1 cellular context compared by ENCODE assay signal in genomic region chr1:17229379-17229778, GRCh38.
TF ChIP-seq lines count a peak whose summit lies in the region.

No MANE protein-coding gene starts in this region.

TF ChIP-seq in H1, 55 proteins besides CTCF, POLR2A, EP300 and RAD21 (continued from another document):
- no peak for TF ChIP-seq CHD7 (IDR thresholded peaks at IDR 0.05; ENCODE audit: insufficient replicate concordance, low read length)
- no peak for TF ChIP-seq EZH2 (IDR thresholded peaks at IDR 0.05; ENCODE audit: low read depth, low read length, severe bottlenecking)
- TF ChIP-seq SP2 (IDR thresholded peaks at IDR 0.05; ENCODE audit: low read length) = no peak
- TF ChIP-seq SP1 (IDR thresholded peaks at IDR 0.05; ENCODE audit: low read depth, low read length) = no peak
- TF ChIP-seq PHF8 (conservative IDR thresholded peaks at IDR 0.05; ENCODE audit: low read depth, low read length) = no peak
- TF ChIP-seq TAF1 (IDR thresholded peaks at IDR 0.05; ENCODE audit: low read depth, low read length) = no peak
- no peak for TF ChIP-seq RFX5 (IDR thresholded peaks at IDR 0.05; ENCODE audit: borderline replicate concordance, low read depth, low read length)
- no peak for TF ChIP-seq MAX (IDR thresholded peaks at IDR 0.05)
- TF ChIP-seq TEAD4 (IDR thresholded peaks at IDR 0.05; ENCODE audit: low read depth, low read length) = no peak
- TF ChIP-seq SP4 (IDR thresholded peaks at IDR 0.05; ENCODE audit: low read length) = no peak
- no peak for TF ChIP-seq CREB1 (IDR thresholded peaks at IDR 0.05)
- TF ChIP-seq USF2 (IDR thresholded peaks at IDR 0.05; ENCODE audit: low read length) = no peak
- TF ChIP-seq RBBP5 (IDR thresholded peaks at IDR 0.05; ENCODE audit: borderline replicate concordance, low read depth, low read length) = no peak
- TF ChIP-seq BCL11A (IDR thresholded peaks at IDR 0.05; ENCODE audit: low read depth in 2 of 2, low read length in 2 of 2) = no peak
- no peak for TF ChIP-seq SAP30 (IDR thresholded peaks at IDR 0.05; ENCODE audit: insufficient read depth, insufficient replicate concordance, low read length)
